8 cellular contexts compared by ENCODE assay signal in the genomic region with DNA sequence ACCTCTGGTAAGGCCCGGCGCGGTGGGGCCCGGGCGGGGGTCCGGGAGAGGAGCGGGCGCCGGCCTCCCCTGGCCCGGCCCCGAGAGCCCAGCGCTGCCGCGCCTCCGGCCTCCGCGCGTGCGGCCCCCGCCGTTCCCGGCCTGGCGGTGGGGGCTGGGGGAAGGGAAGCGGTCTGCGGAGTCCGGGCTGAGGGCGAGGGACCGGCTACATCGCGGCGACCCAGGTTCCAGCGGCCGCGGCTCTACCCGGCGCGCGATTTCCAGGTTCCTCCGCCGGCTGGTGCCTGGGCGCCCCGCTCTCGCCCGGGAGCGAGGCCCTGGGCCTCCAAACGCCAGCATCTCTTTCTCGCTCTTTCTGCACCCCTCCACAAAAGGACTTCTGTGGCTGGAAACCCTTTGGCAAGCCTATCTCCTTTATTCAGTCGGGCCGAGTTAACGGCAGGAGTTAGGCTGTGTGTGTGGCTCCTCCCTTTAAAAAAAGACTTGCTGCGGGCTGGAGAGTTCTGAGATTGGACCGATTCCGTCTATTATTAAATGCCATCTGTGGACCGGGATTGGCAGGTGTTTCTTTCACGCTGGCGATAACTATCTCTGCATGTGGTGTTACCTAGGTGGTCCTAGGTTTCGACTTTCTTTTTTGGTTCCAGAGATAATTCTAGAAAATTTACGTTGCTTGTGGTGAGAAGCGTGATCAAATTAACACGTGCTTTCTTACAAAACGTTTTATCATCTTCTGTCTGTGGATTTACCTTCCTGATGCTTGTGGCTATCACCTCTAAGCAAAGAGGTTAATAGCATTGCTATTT. TPM values are rescaled to one million over a fixed set of nuclear protein-coding genes. Genes with fewer than 3 reads are reported as not detected.
DNase-seq lines count a peak whose midpoint lies in the region; ATAC-seq and TF ChIP-seq lines count a peak whose summit lies in the region.

No MANE protein-coding gene starts in this region.

- H3K27me3 ChIP-seq in neutrophil, result no peaks in the 10 kb centered on the region

- peaks cover 2% of the 10 kb centered on the region for H3K27me3 Mint-ChIP-seq in activated T-helper 2 cell treated with anti-CD3 and anti-CD28 coated beads, Interferon-gamma antibody, Interleukin-2, Interleukin-4, amounts not matched to agents 10 μg/mL and 5 μg/mL and 100 μg/mL, durations not matched to agents 14 hours and 24 hours and 36 hours (ENCODE audit: low read depth)

- peaks cover 21% of the 10 kb centered on the region for H3K4me1 Mint-ChIP-seq in activated T-helper 2 cell treated with anti-CD3 and anti-CD28 coated beads, Interferon-gamma antibody, Interleukin-2, Interleukin-4, amounts not matched to agents 10 μg/mL and 5 μg/mL and 100 μg/mL, durations not matched to agents 14 hours and 24 hours and 36 hours (ENCODE audit: low read depth)

- no peaks in the 10 kb centered on the region for H3K9me3 Mint-ChIP-seq in activated T-helper 2 cell treated with anti-CD3 and anti-CD28 coated beads, Interferon-gamma antibody, Interleukin-2, Interleukin-4, amounts not matched to agents 10 μg/mL and 5 μg/mL and 100 μg/mL, durations not matched to agents 14 hours and 24 hours and 36 hours

- H3K36me3 Mint-ChIP-seq in activated T-helper 2 cell treated with anti-CD3 and anti-CD28 coated beads, Interferon-gamma antibody, Interleukin-2, Interleukin-4, amounts not matched to agents 10 μg/mL and 5 μg/mL and 100 μg/mL, durations not matched to agents 14 hours and 24 hours and 36 hours (ENCODE audit: low read depth), result peaks cover 17% of the 10 kb centered on the region

- peaks cover 63 to 77% of the 10 kb centered on the region in 2 experiments for H3K4me1 ChIP-seq in neutrophil (ENCODE audit: control insufficient read depth in 1 of 2, insufficient read depth in 1 of 2, low read depth in 1 of 2, low read length in 1 of 2)

- H3K36me3 ChIP-seq in neutrophil, result no peaks in the 10 kb centered on the region

- intact Hi-C loops in activated T-helper 2 cell treated with anti-CD3 and anti-CD28 coated beads, Interferon-gamma antibody, Interleukin-2, Interleukin-4, amounts not matched to agents 10 μg/mL and 5 μg/mL and 100 μg/mL, durations not matched to agents 14 hours and 24 hours and 36 hours (cut with micrococcal nuclease), result loop anchor here (2.0 to 10.0 kb wide), 5 partner anchors 89 to 505 kb away; a partner anchor contains a TSS

- DNase-seq in stimulated activated CD4-positive, alpha-beta T cell treated with anti-CD3 and anti-CD28 coated beads, Interleukin-12 subunit alpha, Interleukin-12 subunit beta, amount 100 ng/mL, for 48 hours (ENCODE audit: low read depth in 2 of 3, low spot score in 1 of 3), result peak; percentile 4 to 21 (median 10)
- DNase-seq in stimulated activated CD4-positive, alpha-beta T cell treated with anti-CD3 and anti-CD28 coated beads, Interleukin-12 subunit alpha, Interleukin-12 subunit beta, amount 100 ng/mL, for 4 hours, result no peak
- DNase-seq in NCI-H524 (lab: John Stamatoyannopoulos, UW) (peak; percentile 24 to 64), foreskin melanocyte (peak; percentile 40)
- no peak for DNase-seq in activated T-helper 2 cell treated with anti-CD3 and anti-CD28 coated beads, Interferon-gamma antibody, Interleukin-2, Interleukin-4, amounts not matched to agents 10 μg/mL and 5 μg/mL and 100 μg/mL, durations not matched to agents 14 hours and 24 hours and 36 hours (ENCODE audit: low spot score)

- peak overlapping the region; percentile 92 for H3K27ac ChIP-seq in neutrophil

- no peaks in the 10 kb centered on the region for H3K9me3 ChIP-seq in neutrophil

- peak overlapping the region; percentile 73 to 90 for H3K4me3 ChIP-seq in neutrophil (ENCODE audit: low read depth in 1 of 2, low read length in 1 of 2)

- H3K4me3 Mint-ChIP-seq in activated T-helper 2 cell treated with anti-CD3 and anti-CD28 coated beads, Interferon-gamma antibody, Interleukin-2, Interleukin-4, amounts not matched to agents 10 μg/mL and 5 μg/mL and 100 μg/mL, durations not matched to agents 14 hours and 24 hours and 36 hours (ENCODE audit: low read depth), result peak overlapping the region; percentile 98

- no peak for TF ChIP-seq CTCF in neutrophil (IDR thresholded peaks at IDR 0.05)

- ATAC-seq in HG02938 (IDR thresholded peaks at IDR 0.05; ENCODE audit: unreplicated experiment), result peak; percentile 17
- ATAC-seq in HG03565 (IDR thresholded peaks at IDR 0.05; ENCODE audit: unreplicated experiment), result no peak

- H3K27ac Mint-ChIP-seq in activated T-helper 2 cell treated with anti-CD3 and anti-CD28 coated beads, Interferon-gamma antibody, Interleukin-2, Interleukin-4, amounts not matched to agents 10 μg/mL and 5 μg/mL and 100 μg/mL, durations not matched to agents 14 hours and 24 hours and 36 hours, result peak overlapping the region; percentile 99

RNA-seq across cellular contexts. Expression of a gene that starts 0.6 kb away (rescaled TPM):
- total RNA-seq in activated T-helper 2 cell treated with anti-CD3 and anti-CD28 coated beads, Interferon-gamma antibody, Interleukin-2, Interleukin-4, amounts not matched to agents 10 μg/mL and 5 μg/mL and 100 μg/mL, durations not matched to agents 14 hours and 24 hours and 36 hours, result 115 and 117 TPM in 2 replicates

RNA-seq across cellular contexts. Expression of a gene that starts 59.7 kb away (rescaled TPM):
- not detected in 2 replicates for total RNA-seq in activated T-helper 2 cell treated with anti-CD3 and anti-CD28 coated beads, Interferon-gamma antibody, Interleukin-2, Interleukin-4, amounts not matched to agents 10 μg/mL and 5 μg/mL and 100 μg/mL, durations not matched to agents 14 hours and 24 hours and 36 hours

Comparison
In these comparisons a context has a peak if more than half of its experiments do, and no peak if none do; other contexts are left out.
1. DNase-seq: peak in stimulated activated CD4-positive, alpha-beta T cell treated with anti-CD3 and anti-CD28 coated beads, Interleukin-12 subunit alpha, Interleukin-12 subunit beta, amount 100 ng/mL, for 48 hours (3 of 3), NCI-H524 (2 of 2) and foreskin melanocyte (single experiment); none in stimulated activated CD4-positive, alpha-beta T cell treated with anti-CD3 and anti-CD28 coated beads, Interleukin-12 subunit alpha, Interleukin-12 subunit beta, amount 100 ng/mL, for 4 hours (single experiment) and activated T-helper 2 cell treated with anti-CD3 and anti-CD28 coated beads, Interferon-gamma antibody, Interleukin-2, Interleukin-4, amounts not matched to agents 10 μg/mL and 5 μg/mL and 100 μg/mL, durations not matched to agents 14 hours and 24 hours and 36 hours (single experiment).